ENCODE assay signal across 1 cellular context in genomic region chr1:201014816-201015200, GRCh38.
TF ChIP-seq lines count a peak whose summit lies in the region.

No MANE protein-coding gene starts in this region.

TF ChIP-seq in H1, 55 proteins besides CTCF, POLR2A, EP300 and RAD21:
- TF ChIP-seq ZNF274 (IDR thresholded peaks at IDR 0.05; ENCODE audit: borderline replicate concordance, extremely low read depth, low read length) (no peak), CBX8 (IDR thresholded peaks at IDR 0.05; ENCODE audit: borderline replicate concordance, low read depth, low read length) (no peak), NRF1 (IDR thresholded peaks at IDR 0.05; ENCODE audit: low read depth, low read length) (no peak), ATF3 (IDR thresholded peaks at IDR 0.05; ENCODE audit: insufficient read depth, low read depth, low read length) (no peak), HDAC2 (IDR thresholded peaks at IDR 0.05; ENCODE audit: borderline replicate concordance in 1 of 2, low read depth in 2 of 2, low read length in 2 of 2) (no peak), SP1 (IDR thresholded peaks at IDR 0.05; ENCODE audit: low read depth, low read length) (no peak), TCF12 (IDR thresholded peaks at IDR 0.05; ENCODE audit: low read depth, low read length) (no peak), BRCA1 (IDR thresholded peaks at IDR 0.05; ENCODE audit: low read depth, low read length) (no peak), SAP30 (IDR thresholded peaks at IDR 0.05; ENCODE audit: insufficient read depth, insufficient replicate concordance, low read length) (no peak), SIRT6 (IDR thresholded peaks at IDR 0.05; ENCODE audit: low read length) (no peak), SIX5 (IDR thresholded peaks at IDR 0.05; ENCODE audit: low read depth, low read length) (no peak), SP2 (IDR thresholded peaks at IDR 0.05; ENCODE audit: low read length) (no peak), ASH2L (IDR thresholded peaks at IDR 0.05; ENCODE audit: low read length) (no peak), MAX (IDR thresholded peaks at IDR 0.05) (no peak), KDM5A (IDR thresholded peaks at IDR 0.05; ENCODE audit: low read length) (no peak), TEAD4 (IDR thresholded peaks at IDR 0.05; ENCODE audit: low read depth, low read length) (no peak), KDM4A (IDR thresholded peaks at IDR 0.05; ENCODE audit: low read depth, low read length, severe bottlenecking) (no peak), GABPA (IDR thresholded peaks at IDR 0.05; ENCODE audit: borderline replicate concordance, insufficient read depth, low read length) (no peak)
